Comparison of ENCODE assay signal across 22 cellular contexts in the genomic region with DNA sequence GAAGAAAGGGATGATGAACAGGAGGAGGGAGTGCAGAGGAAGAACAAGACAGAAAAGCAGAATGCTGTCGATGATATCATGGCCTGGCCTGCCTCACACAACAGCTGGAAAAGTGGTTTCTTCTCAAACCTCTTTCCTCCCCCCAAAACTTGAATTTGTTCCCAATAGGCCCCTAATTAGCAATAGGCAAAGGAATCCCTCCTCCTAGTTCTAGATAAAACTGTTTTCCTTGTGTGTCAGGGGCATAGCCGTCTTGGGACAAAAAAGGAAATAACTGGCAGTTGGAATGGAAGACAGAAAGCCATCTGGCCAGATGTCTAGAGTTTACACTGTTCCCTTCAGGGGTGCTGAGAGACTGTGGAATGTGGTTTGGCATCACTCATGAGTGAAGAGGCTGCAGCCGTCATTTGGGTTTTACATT.
DNase-seq lines count a peak whose midpoint lies in the region; ATAC-seq lines count a peak whose summit lies in the region.
"Had no signal": no experiment of that assay in that cellular context is flagged by ENCODE, and none has a peak within 500 bp of the region (broad histone marks: within the 10 kb centered on the region; RNA-seq: fewer than 3 reads in every experiment).

No MANE protein-coding gene starts in this region.

- ATAC-seq in left cardiac atrium, result peak; percentile 86 to 92
- ATAC-seq in sciatic nerve, result peak; percentile 71
- ATAC-seq in HG03571 (IDR thresholded peaks at IDR 0.05; ENCODE audit: unreplicated experiment), result no peak
- ATAC-seq in left colon, result no peak
- ATAC-seq in GM18511 (IDR thresholded peaks at IDR 0.05; ENCODE audit: unreplicated experiment), result no peak
- ATAC-seq: gastroesophageal sphincter; K562; natural killer cell treated with Interleukin-12 subunit alpha and Interleukin-12 subunit beta and Interleukin-15 and Interleukin-18, amount 100 ng/mL, for 72 hours; SK-N-SH treated with all-trans-retinoic acid at 6 μM for 48 hours; WTC11 had no signal

- DNase-seq in EH (ENCODE audit: low read depth), result peak; percentile 27
- peak; percentile 92 for DNase-seq in RPMI7951 (ENCODE audit: low read depth)
- DNase-seq in left cardiac atrium, result no peak
- DNase-seq in sciatic nerve (ENCODE audit: low spot score), result no peak
- DNase-seq in left colon, result no peak
- no peak for DNase-seq in NCI-H1105 treated with DMSO at 0.1 percent for 48 hours (lab: John Stamatoyannopoulos, UW)
- DNase-seq: activated CD4-positive, alpha-beta memory T cell treated with anti-CD3 and anti-CD28 coated beads for 36 hours; caudate nucleus; CD4-positive, alpha-beta T cell; DMS153; NCI-H1694; NCI-H2171 treated with DMSO at 0.1 percent for 48 hours; NCI-H526 treated with DMSO at 0.1 percent for 48 hours; substantia nigra; T-helper 9 cell had no signal

- intact Hi-C loops in left cardiac atrium (cut with DNase I), result no loop called here
- intact Hi-C loops in sciatic nerve (cut with DNase I), result no loop called here
- intact Hi-C loops in left colon (cut with DNase I, micrococcal nuclease), result loop anchor here in 1 of 2 donors (5.0 kb wide), 1 partner anchor 137 kb away; no protein-coding TSS in a partner anchor

Comparison
In these comparisons a context has a peak if more than half of its experiments do, and no peak if none do; other contexts are left out.
1. DNase-seq: peak in EH (single experiment) and RPMI7951 (single experiment); none in left cardiac atrium (single experiment), sciatic nerve (single experiment), left colon (0 of 2) and NCI-H1105 treated with DMSO at 0.1 percent for 48 hours (single experiment).
2. ATAC-seq: peak in left cardiac atrium (2 of 2) and sciatic nerve (single experiment); none in HG03571 (single experiment), left colon (single experiment) and GM18511 (single experiment).